28 cellular contexts compared by ENCODE assay signal in genomic region chr10:9657530-9657929, GRCh38.
"Had no signal": no experiment of that assay in that cellular context is flagged by ENCODE, and none has a peak within 500 bp of the region (broad histone marks: within the 10 kb centered on the region; RNA-seq: fewer than 3 reads in every experiment).

No MANE protein-coding gene starts in this region.

- H3K36me3 ChIP-seq: colonic mucosa, esophagus muscularis mucosa, esophagus squamous epithelium, gastrocnemius medialis, gastroesophageal sphincter, heart left ventricle, heart right ventricle had no signal

- DNase-seq: colonic mucosa; cortex of kidney; dermis blood vessel endothelial cell; dorsolateral prefrontal cortex; effector CD4-positive, alpha-beta T cell; effector CD8-positive, alpha-beta T cell; effector memory CD4-positive, alpha-beta T cell; effector memory CD8-positive, alpha-beta T cell; endodermal cell; erythroblast; esophagus squamous epithelium; foreskin keratinocyte; foreskin melanocyte; gastrocnemius medialis; glutamatergic neuron; head of caudate nucleus; heart left ventricle; heart right ventricle had no signal

- H3K4me3 Mint-ChIP-seq: dendritic cell treated with granulocyte-macrophage colony-stimulating factor and Interleukin-4, amounts not matched to agents 40 ng/mL and 50 ng/mL, for 4 days; effector memory CD8-positive, alpha-beta T cell; endodermal cell had no signal

- H3K9me3 ChIP-seq: colonic mucosa, esophagus squamous epithelium, gastrocnemius medialis, gastroesophageal sphincter had no signal

- FAIRE-seq: colon, endometrium, endothelial cell of umbilical vein, frontal cortex had no signal

- H3K4me3 ChIP-seq: colonic mucosa, coronary artery, dorsolateral prefrontal cortex, esophagus muscularis mucosa, esophagus squamous epithelium, gastrocnemius medialis, gastroesophageal sphincter, heart left ventricle, heart right ventricle had no signal

- H3K4me1 Mint-ChIP-seq: endodermal cell had no signal

- H3K27ac ChIP-seq: colonic mucosa, coronary artery, epithelial cell of prostate, esophagus muscularis mucosa, esophagus squamous epithelium, foreskin keratinocyte, gastrocnemius medialis, gastroesophageal sphincter, heart left ventricle, heart right ventricle had no signal

- H3K4me1 ChIP-seq: colonic mucosa, esophagus squamous epithelium, foreskin keratinocyte, gastrocnemius medialis, heart left ventricle, heart right ventricle had no signal

- H3K27me3 ChIP-seq: colonic mucosa, dorsolateral prefrontal cortex, esophagus muscularis mucosa, esophagus squamous epithelium, foreskin keratinocyte, gastrocnemius medialis, gastroesophageal sphincter, heart left ventricle, heart right ventricle had no signal

- H3K27me3 Mint-ChIP-seq: dendritic cell treated with granulocyte-macrophage colony-stimulating factor and Interleukin-4, amounts not matched to agents 40 ng/mL and 50 ng/mL, for 4 days; effector memory CD8-positive, alpha-beta T cell had no signal

- ATAC-seq: effector memory CD8-positive, alpha-beta T cell; esophagus mucosa; foreskin keratinocyte; gastrocnemius medialis; gastroesophageal sphincter; heart right ventricle had no signal

- H3K27ac Mint-ChIP-seq: dendritic cell treated with granulocyte-macrophage colony-stimulating factor and Interleukin-4, amounts not matched to agents 40 ng/mL and 50 ng/mL, for 4 days; effector memory CD8-positive, alpha-beta T cell; endodermal cell had no signal
